ENCODE assay signal across 8 cellular contexts in genomic region chr6:125904871-125905270, GRCh38. TPM values are rescaled to one million over a fixed set of nuclear protein-coding genes. Genes with fewer than 3 reads are reported as not detected.
A peak's percentile ranks its signal among the peaks of the same experiment; 100 is the strongest.
DNase-seq lines count a peak whose midpoint lies in the region; ATAC-seq and TF ChIP-seq lines count a peak whose summit lies in the region.

No MANE protein-coding gene starts in this region.

- peak in 1 of 3 donors; percentile 54 for DNase-seq in CD4-positive, CD25-positive, alpha-beta regulatory T cell
- DNase-seq in NB4 (ENCODE audit: low read depth): peak; percentile 17
- DNase-seq in mammary epithelial cell: peak; percentile 99
- DNase-seq in type B pancreatic cell (ENCODE audit: extremely low spot score, unreplicated experiment): no peak
- DNase-seq in HT-29 (ENCODE audit: low spot score): no peak
- DNase-seq in left colon: no peak

- H3K4me2 ChIP-seq in mammary epithelial cell (ENCODE audit: insufficient read depth, low read depth, low read length): no peak overlapping the region

- no peak overlapping the region for H3K4me3 Mint-ChIP-seq in CD4-positive, CD25-positive, alpha-beta regulatory T cell
- H3K4me3 Mint-ChIP-seq in stimulated activated naive CD8-positive, alpha-beta T cell treated with anti-CD3 and anti-CD28 coated beads, Interleukin-15, Interleukin-2, amounts not matched to agents 100 ng/mL and 50 ng/mL, for 24 hours: peak overlapping the region; percentile 36
- H3K4me3 Mint-ChIP-seq in type B pancreatic cell: no peak overlapping the region

- H3K27ac ChIP-seq in CD4-positive, CD25-positive, alpha-beta regulatory T cell (ENCODE audit: insufficient read depth, low read length, poor library complexity, severe bottlenecking): no peak overlapping the region
- no peak overlapping the region for H3K27ac ChIP-seq in mammary epithelial cell (ENCODE audit: insufficient read depth, low read depth, low read length)

- H3K9me3 ChIP-seq in CD4-positive, CD25-positive, alpha-beta regulatory T cell (ENCODE audit: control insufficient read depth in 2 of 2, low read length in 2 of 2): no peaks in the 10 kb centered on the region
- no peaks in the 10 kb centered on the region for H3K9me3 ChIP-seq in mammary epithelial cell (replicated peaks; ENCODE audit: insufficient read depth, low read length)

- no peak overlapping the region for H3K9ac ChIP-seq in mammary epithelial cell (ENCODE audit: insufficient read depth, low read length)

- intact Hi-C loops in mammary epithelial cell (cut with micrococcal nuclease): loop anchor here (1.0 kb wide), 2 partner anchors 38 to 51 kb away; partner anchors contain the start of gene HINT3
- intact Hi-C loops in left colon (cut with DNase I, micrococcal nuclease): no loop called here

- H3K4me1 Mint-ChIP-seq in CD4-positive, CD25-positive, alpha-beta regulatory T cell: peaks cover 4 to 12% (median 10%) of the 10 kb centered on the region in 4 donors
- H3K4me1 Mint-ChIP-seq in stimulated activated naive CD8-positive, alpha-beta T cell treated with anti-CD3 and anti-CD28 coated beads, Interleukin-15, Interleukin-2, amounts not matched to agents 100 ng/mL and 50 ng/mL, for 24 hours (ENCODE audit: low read depth): peaks cover 34% of the 10 kb centered on the region
- H3K4me1 Mint-ChIP-seq in type B pancreatic cell (ENCODE audit: unreplicated experiment): peaks cover 2% of the 10 kb centered on the region

- CTCF ChIA-PET in mammary epithelial cell (lab: Charles Lee; ENCODE audit: low non-redundant PET): interaction anchor here (0.6 to 0.7 kb wide), 2 partner anchors 36 to 53 kb away, joined by 4 to 17 read pairs; no protein-coding TSS in a partner anchor

- dilution Hi-C loops in mammary epithelial cell (cut with HindIII; ENCODE audit: low sequenced_read_pairs): no loop called here

- H3K9me3 Mint-ChIP-seq in CD4-positive, CD25-positive, alpha-beta regulatory T cell: no peaks in the 10 kb centered on the region
- no peaks in the 10 kb centered on the region for H3K9me3 Mint-ChIP-seq in stimulated activated naive CD8-positive, alpha-beta T cell treated with anti-CD3 and anti-CD28 coated beads, Interleukin-15, Interleukin-2, amounts not matched to agents 100 ng/mL and 50 ng/mL, for 24 hours
- no peaks in the 10 kb centered on the region for H3K9me3 Mint-ChIP-seq in type B pancreatic cell

- in situ Hi-C loops in mammary epithelial cell (cut with MboI; ENCODE audit: low sequenced_read_pairs in 2 of 2): loop anchor here in 1 of 2 donors (5.0 kb wide), 1 partner anchor 42 kb away; no protein-coding TSS in a partner anchor

- peaks cover 6% of the 10 kb centered on the region for H3K36me3 ChIP-seq in CD4-positive, CD25-positive, alpha-beta regulatory T cell (ENCODE audit: control insufficient read depth, insufficient read depth, low read length)
- H3K36me3 ChIP-seq in mammary epithelial cell (ENCODE audit: insufficient read depth, low read length): no peaks in the 10 kb centered on the region

- H3K79me2 ChIP-seq in mammary epithelial cell (ENCODE audit: insufficient read depth, low read length): no peaks in the 10 kb centered on the region

- no peaks in the 10 kb centered on the region for H3K27me3 Mint-ChIP-seq in CD4-positive, CD25-positive, alpha-beta regulatory T cell
- no peaks in the 10 kb centered on the region for H3K27me3 Mint-ChIP-seq in stimulated activated naive CD8-positive, alpha-beta T cell treated with anti-CD3 and anti-CD28 coated beads, Interleukin-15, Interleukin-2, amounts not matched to agents 100 ng/mL and 50 ng/mL, for 24 hours
- H3K27me3 Mint-ChIP-seq in type B pancreatic cell: no peaks in the 10 kb centered on the region

- no peak overlapping the region for H2AFZ ChIP-seq in mammary epithelial cell (ENCODE audit: low read depth, low read length)

- peak; percentile 67 to 77 for ATAC-seq in CD4-positive, CD25-positive, alpha-beta regulatory T cell (ENCODE audit: low read depth in 2 of 2)
- ATAC-seq in GM21619 (IDR thresholded peaks at IDR 0.05; ENCODE audit: unreplicated experiment) (peak; percentile 74), left colon (no peak)

- H3K27ac Mint-ChIP-seq in CD4-positive, CD25-positive, alpha-beta regulatory T cell: peak overlapping the region in 1 of 3 donors; percentile 83
- peak overlapping the region; percentile 82 for H3K27ac Mint-ChIP-seq in stimulated activated naive CD8-positive, alpha-beta T cell treated with anti-CD3 and anti-CD28 coated beads, Interleukin-15, Interleukin-2, amounts not matched to agents 100 ng/mL and 50 ng/mL, for 24 hours
- no peak overlapping the region for H3K27ac Mint-ChIP-seq in type B pancreatic cell

- BruUV-seq in mammary epithelial cell (replicated peaks; lab: Mats Ljungman, UMichigan): no TSS peak

- H3K4me3 ChIP-seq in CD4-positive, CD25-positive, alpha-beta regulatory T cell (ENCODE audit: low read depth, low read length): no peak overlapping the region
- no peak overlapping the region for H3K4me3 ChIP-seq in NB4 (ENCODE audit: low read depth, low read length)
- H3K4me3 ChIP-seq in mammary epithelial cell (replicated peaks in 1 of 3; ENCODE audit: insufficient read depth in 1 of 3, low read depth in 2 of 3, low read length in 3 of 3): no peak overlapping the region

- no peaks in the 10 kb centered on the region for H3K27me3 ChIP-seq in CD4-positive, CD25-positive, alpha-beta regulatory T cell (ENCODE audit: control insufficient read depth, insufficient read depth, low read length)
- H3K27me3 ChIP-seq in mammary epithelial cell (ENCODE audit: insufficient read depth, low read length): no peaks in the 10 kb centered on the region

- TF ChIP-seq POLR2A in NB4 (IDR thresholded peaks at IDR 0.05; ENCODE audit: extremely low read depth, insufficient read length): no peak

- no peaks in the 10 kb centered on the region for H4K20me1 ChIP-seq in mammary epithelial cell (ENCODE audit: insufficient read depth, low read length)

- peaks cover 26% of the 10 kb centered on the region for H3K36me3 Mint-ChIP-seq in CD4-positive, CD25-positive, alpha-beta regulatory T cell
- H3K36me3 Mint-ChIP-seq in stimulated activated naive CD8-positive, alpha-beta T cell treated with anti-CD3 and anti-CD28 coated beads, Interleukin-15, Interleukin-2, amounts not matched to agents 100 ng/mL and 50 ng/mL, for 24 hours (ENCODE audit: low read depth): peaks cover 32% of the 10 kb centered on the region
- peaks cover 31% of the 10 kb centered on the region for H3K36me3 Mint-ChIP-seq in type B pancreatic cell

- WGBS in mammary epithelial cell (ENCODE audit: low coverage, missing lambda C conversion rate): 0% methylated on average over 2 of the region's 3 CpGs

- TF ChIP-seq CTCF in NB4 (IDR thresholded peaks at IDR 0.05; ENCODE audit: low read depth, low read length): no peak
- TF ChIP-seq CTCF in mammary epithelial cell (conservative IDR thresholded peaks at IDR 0.05 in 1 of 2, IDR thresholded peaks at IDR 0.05 in 1 of 2; ENCODE audit: extremely low read depth in 1 of 2, insufficient read depth in 1 of 2, low read depth in 1 of 2, low read length in 2 of 2): no peak
- no peak for TF ChIP-seq CTCF in type B pancreatic cell (conservative IDR thresholded peaks at IDR 0.05)

- no peaks in the 10 kb centered on the region for H3K4me1 ChIP-seq in CD4-positive, CD25-positive, alpha-beta regulatory T cell (ENCODE audit: control insufficient read depth, insufficient read depth, low read length, poor library complexity, severe bottlenecking)
- H3K4me1 ChIP-seq in mammary epithelial cell (ENCODE audit: insufficient read depth, low read length): peaks cover 9% of the 10 kb centered on the region

RNA-seq across cellular contexts. Expression of gene HINT3, which starts 51.7 kb away (rescaled TPM):
- 11.6 TPM for total RNA-seq in CD4-positive, CD25-positive, alpha-beta regulatory T cell
- polyA plus RNA-seq in CD4-positive, CD25-positive, alpha-beta regulatory T cell: 10 to 100 TPM in 2 of 4 donors, 1 to 10 TPM in 2; 8.3 to 13.9 (median 9.8) TPM
- total RNA-seq in mammary epithelial cell (10 to 100 TPM; 13.3 to 23.5 TPM), type B pancreatic cell (ENCODE audit: low replicate concordance) (14.8 and 19.9 TPM in 2 replicates), left colon (10 to 100 TPM; 24.7 to 25.7 TPM)
- 0.94 TPM for polyA plus RNA-seq in mammary epithelial cell
- 0.93 TPM for polyA minus RNA-seq in mammary epithelial cell
- total RNA-seq in HT-29 (2014; rRNA removed; shearing (Covaris generic)): 7.1 and 8.9 TPM in 2 replicates

Comparison
In these comparisons a context has a peak if more than half of its experiments do, and no peak if none do; other contexts are left out.
1. DNase-seq: peak in NB4 (single experiment) and mammary epithelial cell (single experiment); none in type B pancreatic cell (single experiment), HT-29 (single experiment) and left colon (0 of 2).